Comparison of ENCODE assay signal across 2 cellular contexts in genomic region chr6:142752348-142752747, GRCh38.
TF ChIP-seq lines count a peak whose summit lies in the region.

No MANE protein-coding gene starts in this region.

TF ChIP-seq in IMR-90, 13 proteins besides CTCF, POLR2A, EP300 and RAD21:
- TF ChIP-seq MAFK (IDR thresholded peaks at IDR 0.05; ENCODE audit: low read depth, low read length) (no peak), CEBPB (IDR thresholded peaks at IDR 0.05; ENCODE audit: low read depth, low read length) (peak; percentile 89)

TF ChIP-seq in GM12878, 131 proteins besides CTCF, POLR2A, EP300 and RAD21:
- TF ChIP-seq STAT3 (IDR thresholded peaks at IDR 0.05; ENCODE audit: low read depth, low read length), result no peak
- TF ChIP-seq CHD2 (IDR thresholded peaks at IDR 0.05; ENCODE audit: borderline replicate concordance, low read depth, low read length), result no peak
- no peak for TF ChIP-seq MEF2A (IDR thresholded peaks at IDR 0.05; ENCODE audit: insufficient read depth, low read depth, low read length)
- TF ChIP-seq TAF1 (IDR thresholded peaks at IDR 0.05; ENCODE audit: borderline replicate concordance, low read depth, low read length), result no peak
- TF ChIP-seq RUNX3 (IDR thresholded peaks at IDR 0.05; ENCODE audit: low read length), result no peak
- no peak for TF ChIP-seq CEBPZ (IDR thresholded peaks at IDR 0.05; ENCODE audit: low read depth, low read length)
- no peak for TF ChIP-seq ZNF687 (IDR thresholded peaks at IDR 0.05)
- no peak for TF ChIP-seq IRF5 (IDR thresholded peaks at IDR 0.05; ENCODE audit: borderline replicate concordance)
- TF ChIP-seq EZH2 (IDR thresholded peaks at IDR 0.05; ENCODE audit: borderline replicate concordance, control insufficient read depth, low read depth, low read length), result no peak
- TF ChIP-seq RELA (IDR thresholded peaks at IDR 0.05; ENCODE audit: borderline replicate concordance, partially characterized antibody), result no peak
- TF ChIP-seq NBN (IDR thresholded peaks at IDR 0.05), result no peak
- TF ChIP-seq KLF5 (IDR thresholded peaks at IDR 0.05; ENCODE audit: partially characterized antibody), result no peak
- TF ChIP-seq EED (IDR thresholded peaks at IDR 0.05; ENCODE audit: low read depth), result no peak
- TF ChIP-seq ZNF274 (IDR thresholded peaks at IDR 0.05; ENCODE audit: insufficient read depth, insufficient read length), result no peak
- TF ChIP-seq CBX5 (IDR thresholded peaks at IDR 0.05; ENCODE audit: low read depth), result no peak
